8 cellular contexts compared by ENCODE assay signal in genomic region chr1:201447911-201448871, GRCh38. TPM values are rescaled to one million over a fixed set of nuclear protein-coding genes. Genes with fewer than 3 reads are reported as not detected.
DNase-seq lines count a peak whose midpoint lies in the region; ATAC-seq and TF ChIP-seq lines count a peak whose summit lies in the region.

No MANE protein-coding gene starts in this region.

- DNase-seq in GDM1 (lab: John Stamatoyannopoulos, UW) (peak; percentile 41), HFFc6 (peak; percentile 41), NCI-H146 treated with DMSO at 0.1 percent for 48 hours (lab: John Stamatoyannopoulos, UW; ENCODE audit: unreplicated experiment) (peak; percentile 22), dorsolateral prefrontal cortex (peak in 9 of 10 donors; percentile 80 to 93 (median 86)), lower lobe of right lung (peak; percentile 86)
- DNase-seq in activated CD4-positive, alpha-beta T cell treated with anti-CD3 and anti-CD28 coated beads for 4 hours, result peak; percentile 40 to 48
- DNase-seq in stimulated activated CD4-positive, alpha-beta T cell treated with anti-CD3 and anti-CD28 coated beads, TNF-alpha, amount 100 ng/mL, for 48 hours (ENCODE audit: low read depth in 3 of 3), result peak; percentile 43 to 64 (median 43)

- no peaks in the 10 kb centered on the region for H3K9me3 Mint-ChIP-seq in HFFc6

- no peak overlapping the region; the same call in 1 of the 2 replicates for H3K27ac Mint-ChIP-seq in HFFc6

- TF ChIP-seq CTCF in HFFc6 (IDR thresholded peaks at IDR 0.05) (peak; percentile 94), dorsolateral prefrontal cortex (IDR thresholded peaks at IDR 0.05 in 54 of 56, conservative IDR thresholded peaks at IDR 0.05 in 2 of 56; ENCODE audit: low read depth in 1 of 56, partially characterized antibody in 56 of 56) (peak; percentile 65 to 96 (median 81)), lower lobe of right lung (IDR thresholded peaks at IDR 0.05) (peak; percentile 88)

- H3K4me3 Mint-ChIP-seq in HFFc6, result no peak overlapping the region

- no peaks in the 10 kb centered on the region for H3K36me3 ChIP-seq in lower lobe of right lung

- H3K27me3 Mint-ChIP-seq in HFFc6 (ENCODE audit: insufficient read depth), result peaks cover 11% of the 10 kb centered on the region

- H3K27ac ChIP-seq in dorsolateral prefrontal cortex, result peak overlapping the region in 58 of 59 donors; percentile 59 to 100 (median 95)
- peak overlapping the region; percentile 75 for H3K27ac ChIP-seq in lower lobe of right lung

- ATAC-seq in lower lobe of right lung, result peak; percentile 91 to 95
- no peak for ATAC-seq in GM18873 (IDR thresholded peaks at IDR 0.05; ENCODE audit: low FRiP score, unreplicated experiment)

- no peaks in the 10 kb centered on the region for H3K9me3 ChIP-seq in lower lobe of right lung

- no peaks in the 10 kb centered on the region for H3K27me3 ChIP-seq in dorsolateral prefrontal cortex
- no peaks in the 10 kb centered on the region for H3K27me3 ChIP-seq in lower lobe of right lung (ENCODE audit: low read depth)

- H3K4me3 ChIP-seq in dorsolateral prefrontal cortex, result peak overlapping the region in 18 of 59 donors; percentile 1 to 36 (median 9)
- no peak overlapping the region for H3K4me3 ChIP-seq in lower lobe of right lung

- intact Hi-C loops in dorsolateral prefrontal cortex (cut with DNase I), result loop anchor here (1.0 to 5.0 kb wide), 6 partner anchors 15 to 65 kb away; partner anchors contain the start of gene PHLDA3 (in 1 of the 2)
- intact Hi-C loops in lower lobe of right lung (cut with DNase I), result no loop called here

- peaks cover 38% of the 10 kb centered on the region for H3K4me1 ChIP-seq in lower lobe of right lung

- H3K36me3 Mint-ChIP-seq in HFFc6 (ENCODE audit: low read depth), result no peaks in the 10 kb centered on the region; the same call in 1 of the 2 replicates

- peaks cover 45% of the 10 kb centered on the region for H3K4me1 Mint-ChIP-seq in HFFc6 (ENCODE audit: low read depth)

RNA-seq across cellular contexts. Expression of gene PHLDA3, which starts 20.8 kb away (rescaled TPM):
- 100 to 1,000 TPM; 101 to 113 (median 108) TPM for total RNA-seq in HFFc6 (2021; fragmentation: NEBNext Ultra II Directional; extraction: Animal tissue kit (Norgen Biotek cat#: 25700))
- total RNA-seq in dorsolateral prefrontal cortex, result 100 to 1,000 TPM in 6 of 120 experiments, 10 to 100 TPM in 114; 34.3 to 144 (median 58.1) TPM
- 97.1 TPM for total RNA-seq in lower lobe of right lung

RNA-seq across cellular contexts. Expression of gene TNNI1, which starts 26.7 kb away (rescaled TPM):
- not detected for total RNA-seq in HFFc6 (2021; fragmentation: NEBNext Ultra II Directional; extraction: Animal tissue kit (Norgen Biotek cat#: 25700))
- under 1 TPM in 3 of 120 experiments, not detected in 117; 0.32 to 0.99 (median 0.66) TPM for total RNA-seq in dorsolateral prefrontal cortex
- 0.21 TPM for total RNA-seq in lower lobe of right lung

RNA-seq across cellular contexts. Expression of gene LAD1, which starts 49.1 kb away (rescaled TPM):
- not detected for total RNA-seq in HFFc6 (2021; fragmentation: NEBNext Ultra II Directional; extraction: Animal tissue kit (Norgen Biotek cat#: 25700))
- total RNA-seq in dorsolateral prefrontal cortex (1 to 10 TPM in 1 of 120 experiments, under 1 TPM in 1, not detected in 118; 0.32 to 1.0 TPM), lower lobe of right lung (35.3 TPM)

RNA-seq across cellular contexts. Expression of gene CSRP1, which starts 58.7 kb away (rescaled TPM):
- total RNA-seq in HFFc6 (2021; fragmentation: NEBNext Ultra II Directional; extraction: Animal tissue kit (Norgen Biotek cat#: 25700)), result 100 to 1,000 TPM; 540 to 614 (median 577) TPM
- total RNA-seq in dorsolateral prefrontal cortex (1,000 to 10,000 TPM in 2 of 120 experiments, 100 to 1,000 TPM in 118; 225 to 1,268 (median 522) TPM), lower lobe of right lung (185 TPM)

Comparison
In these comparisons a context has a peak if more than half of its experiments do, and no peak if none do; other contexts are left out.
1. DNase-seq: peak in every context shown above with its lines; median percentile 86 in dorsolateral prefrontal cortex; 86 in lower lobe of right lung; 44 in activated CD4-positive, alpha-beta T cell treated with anti-CD3 and anti-CD28 coated beads for 4 hours; 43 in stimulated activated CD4-positive, alpha-beta T cell treated with anti-CD3 and anti-CD28 coated beads, TNF-alpha, amount 100 ng/mL, for 48 hours; 41 in GDM1; 41 in HFFc6; 22 in NCI-H146 treated with DMSO at 0.1 percent for 48 hours.
2. RNA of gene LAD1, which starts 49.1 kb away (total RNA-seq): 35.3 TPM in lower lobe of right lung (single experiment); not detected in HFFc6 and 0.32 to 1.0 TPM in dorsolateral prefrontal cortex; every median in the first group is over 10 times any median in the second.
3. Peak in every context shown above with its lines, with median percentiles within 50 percentile points of each other: CTCF ChIP-seq.